Comparison of ENCODE assay signal across 2 cellular contexts in the genomic region with DNA sequence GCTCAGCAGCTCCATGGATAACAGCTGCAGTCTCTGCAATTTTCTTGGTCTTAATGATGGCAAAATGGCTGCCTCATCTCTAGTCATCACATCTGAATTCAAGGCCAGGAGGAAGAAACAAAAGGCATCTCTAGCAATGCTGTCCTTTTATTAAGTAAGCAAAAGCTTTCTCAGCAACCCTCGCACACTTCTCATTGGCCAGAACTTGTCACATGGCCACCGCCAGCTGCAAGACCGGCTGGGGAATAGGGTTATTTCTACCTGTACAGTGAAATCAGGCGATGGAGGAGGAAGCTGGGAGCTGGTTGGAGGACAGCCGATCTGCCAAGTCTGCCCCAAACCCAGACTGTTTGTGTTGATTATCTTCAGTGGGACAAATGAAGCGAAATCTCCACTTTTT.
TF ChIP-seq lines count a peak whose summit lies in the region.

No MANE protein-coding gene starts in this region.

TF ChIP-seq in WTC11, 78 proteins besides CTCF, POLR2A, EP300 and RAD21 (continues in another document):
- TF ChIP-seq KAT7 (CRISPR knock-in tag; IDR thresholded peaks at IDR 0.05; ENCODE audit: borderline replicate concordance), result no peak
- TF ChIP-seq, protein P1, sequence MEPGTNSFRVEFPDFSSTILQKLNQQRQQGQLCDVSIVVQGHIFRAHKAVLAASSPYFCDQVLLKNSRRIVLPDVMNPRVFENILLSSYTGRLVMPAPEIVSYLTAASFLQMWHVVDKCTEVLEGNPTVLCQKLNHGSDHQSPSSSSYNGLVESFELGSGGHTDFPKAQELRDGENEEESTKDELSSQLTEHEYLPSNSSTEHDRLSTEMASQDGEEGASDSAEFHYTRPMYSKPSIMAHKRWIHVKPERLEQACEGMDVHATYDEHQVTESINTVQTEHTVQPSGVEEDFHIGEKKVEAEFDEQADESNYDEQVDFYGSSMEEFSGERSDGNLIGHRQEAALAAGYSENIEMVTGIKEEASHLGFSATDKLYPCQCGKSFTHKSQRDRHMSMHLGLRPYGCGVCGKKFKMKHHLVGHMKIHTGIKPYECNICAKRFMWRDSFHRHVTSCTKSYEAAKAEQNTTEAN (CRISPR knock-in tag; IDR thresholded peaks at IDR 0.05), result no peak
- no peak for TF ChIP-seq ZNF317 (CRISPR knock-in tag; IDR thresholded peaks at IDR 0.05; ENCODE audit: borderline replicate concordance, low read depth)
- TF ChIP-seq NFATC4 (CRISPR knock-in tag; IDR thresholded peaks at IDR 0.05), result no peak
- TF ChIP-seq, protein P2, sequence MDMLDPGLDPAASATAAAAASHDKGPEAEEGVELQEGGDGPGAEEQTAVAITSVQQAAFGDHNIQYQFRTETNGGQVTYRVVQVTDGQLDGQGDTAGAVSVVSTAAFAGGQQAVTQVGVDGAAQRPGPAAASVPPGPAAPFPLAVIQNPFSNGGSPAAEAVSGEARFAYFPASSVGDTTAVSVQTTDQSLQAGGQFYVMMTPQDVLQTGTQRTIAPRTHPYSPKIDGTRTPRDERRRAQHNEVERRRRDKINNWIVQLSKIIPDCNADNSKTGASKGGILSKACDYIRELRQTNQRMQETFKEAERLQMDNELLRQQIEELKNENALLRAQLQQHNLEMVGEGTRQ (CRISPR knock-in tag; IDR thresholded peaks at IDR 0.05), result peak; percentile 75
- no peak for TF ChIP-seq IRF2 (CRISPR knock-in tag; IDR thresholded peaks at IDR 0.05; ENCODE audit: borderline replicate concordance, low read depth)
- TF ChIP-seq, protein P3, sequence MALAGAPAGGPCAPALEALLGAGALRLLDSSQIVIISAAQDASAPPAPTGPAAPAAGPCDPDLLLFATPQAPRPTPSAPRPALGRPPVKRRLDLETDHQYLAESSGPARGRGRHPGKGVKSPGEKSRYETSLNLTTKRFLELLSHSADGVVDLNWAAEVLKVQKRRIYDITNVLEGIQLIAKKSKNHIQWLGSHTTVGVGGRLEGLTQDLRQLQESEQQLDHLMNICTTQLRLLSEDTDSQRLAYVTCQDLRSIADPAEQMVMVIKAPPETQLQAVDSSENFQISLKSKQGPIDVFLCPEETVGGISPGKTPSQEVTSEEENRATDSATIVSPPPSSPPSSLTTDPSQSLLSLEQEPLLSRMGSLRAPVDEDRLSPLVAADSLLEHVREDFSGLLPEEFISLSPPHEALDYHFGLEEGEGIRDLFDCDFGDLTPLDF (CRISPR knock-in tag; IDR thresholded peaks at IDR 0.05), result no peak
- TF ChIP-seq RORB (CRISPR knock-in tag; IDR thresholded peaks at IDR 0.05), result no peak
- TF ChIP-seq, protein P4, sequence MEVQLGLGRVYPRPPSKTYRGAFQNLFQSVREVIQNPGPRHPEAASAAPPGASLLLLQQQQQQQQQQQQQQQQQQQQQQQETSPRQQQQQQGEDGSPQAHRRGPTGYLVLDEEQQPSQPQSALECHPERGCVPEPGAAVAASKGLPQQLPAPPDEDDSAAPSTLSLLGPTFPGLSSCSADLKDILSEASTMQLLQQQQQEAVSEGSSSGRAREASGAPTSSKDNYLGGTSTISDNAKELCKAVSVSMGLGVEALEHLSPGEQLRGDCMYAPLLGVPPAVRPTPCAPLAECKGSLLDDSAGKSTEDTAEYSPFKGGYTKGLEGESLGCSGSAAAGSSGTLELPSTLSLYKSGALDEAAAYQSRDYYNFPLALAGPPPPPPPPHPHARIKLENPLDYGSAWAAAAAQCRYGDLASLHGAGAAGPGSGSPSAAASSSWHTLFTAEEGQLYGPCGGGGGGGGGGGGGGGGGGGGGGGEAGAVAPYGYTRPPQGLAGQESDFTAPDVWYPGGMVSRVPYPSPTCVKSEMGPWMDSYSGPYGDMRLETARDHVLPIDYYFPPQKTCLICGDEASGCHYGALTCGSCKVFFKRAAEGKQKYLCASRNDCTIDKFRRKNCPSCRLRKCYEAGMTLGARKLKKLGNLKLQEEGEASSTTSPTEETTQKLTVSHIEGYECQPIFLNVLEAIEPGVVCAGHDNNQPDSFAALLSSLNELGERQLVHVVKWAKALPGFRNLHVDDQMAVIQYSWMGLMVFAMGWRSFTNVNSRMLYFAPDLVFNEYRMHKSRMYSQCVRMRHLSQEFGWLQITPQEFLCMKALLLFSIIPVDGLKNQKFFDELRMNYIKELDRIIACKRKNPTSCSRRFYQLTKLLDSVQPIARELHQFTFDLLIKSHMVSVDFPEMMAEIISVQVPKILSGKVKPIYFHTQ (CRISPR knock-in tag; IDR thresholded peaks at IDR 0.05), result no peak
- TF ChIP-seq, protein P5, sequence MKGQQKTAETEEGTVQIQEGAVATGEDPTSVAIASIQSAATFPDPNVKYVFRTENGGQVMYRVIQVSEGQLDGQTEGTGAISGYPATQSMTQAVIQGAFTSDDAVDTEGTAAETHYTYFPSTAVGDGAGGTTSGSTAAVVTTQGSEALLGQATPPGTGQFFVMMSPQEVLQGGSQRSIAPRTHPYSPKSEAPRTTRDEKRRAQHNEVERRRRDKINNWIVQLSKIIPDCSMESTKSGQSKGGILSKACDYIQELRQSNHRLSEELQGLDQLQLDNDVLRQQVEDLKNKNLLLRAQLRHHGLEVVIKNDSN (CRISPR knock-in tag; IDR thresholded peaks at IDR 0.05), result peak; percentile 38; the same call in 1 of the 2 replicates
- TF ChIP-seq SMAD4 (CRISPR knock-in tag; IDR thresholded peaks at IDR 0.05), result no peak
- TF ChIP-seq, protein P6, sequence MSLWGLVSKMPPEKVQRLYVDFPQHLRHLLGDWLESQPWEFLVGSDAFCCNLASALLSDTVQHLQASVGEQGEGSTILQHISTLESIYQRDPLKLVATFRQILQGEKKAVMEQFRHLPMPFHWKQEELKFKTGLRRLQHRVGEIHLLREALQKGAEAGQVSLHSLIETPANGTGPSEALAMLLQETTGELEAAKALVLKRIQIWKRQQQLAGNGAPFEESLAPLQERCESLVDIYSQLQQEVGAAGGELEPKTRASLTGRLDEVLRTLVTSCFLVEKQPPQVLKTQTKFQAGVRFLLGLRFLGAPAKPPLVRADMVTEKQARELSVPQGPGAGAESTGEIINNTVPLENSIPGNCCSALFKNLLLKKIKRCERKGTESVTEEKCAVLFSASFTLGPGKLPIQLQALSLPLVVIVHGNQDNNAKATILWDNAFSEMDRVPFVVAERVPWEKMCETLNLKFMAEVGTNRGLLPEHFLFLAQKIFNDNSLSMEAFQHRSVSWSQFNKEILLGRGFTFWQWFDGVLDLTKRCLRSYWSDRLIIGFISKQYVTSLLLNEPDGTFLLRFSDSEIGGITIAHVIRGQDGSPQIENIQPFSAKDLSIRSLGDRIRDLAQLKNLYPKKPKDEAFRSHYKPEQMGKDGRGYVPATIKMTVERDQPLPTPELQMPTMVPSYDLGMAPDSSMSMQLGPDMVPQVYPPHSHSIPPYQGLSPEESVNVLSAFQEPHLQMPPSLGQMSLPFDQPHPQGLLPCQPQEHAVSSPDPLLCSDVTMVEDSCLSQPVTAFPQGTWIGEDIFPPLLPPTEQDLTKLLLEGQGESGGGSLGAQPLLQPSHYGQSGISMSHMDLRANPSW (CRISPR knock-in tag; conservative IDR thresholded peaks at IDR 0.05; ENCODE audit: low read depth), result no peak

TF ChIP-seq in K562, 482 proteins besides CTCF, POLR2A, EP300 and RAD21:
- TF ChIP-seq, protein P7, sequence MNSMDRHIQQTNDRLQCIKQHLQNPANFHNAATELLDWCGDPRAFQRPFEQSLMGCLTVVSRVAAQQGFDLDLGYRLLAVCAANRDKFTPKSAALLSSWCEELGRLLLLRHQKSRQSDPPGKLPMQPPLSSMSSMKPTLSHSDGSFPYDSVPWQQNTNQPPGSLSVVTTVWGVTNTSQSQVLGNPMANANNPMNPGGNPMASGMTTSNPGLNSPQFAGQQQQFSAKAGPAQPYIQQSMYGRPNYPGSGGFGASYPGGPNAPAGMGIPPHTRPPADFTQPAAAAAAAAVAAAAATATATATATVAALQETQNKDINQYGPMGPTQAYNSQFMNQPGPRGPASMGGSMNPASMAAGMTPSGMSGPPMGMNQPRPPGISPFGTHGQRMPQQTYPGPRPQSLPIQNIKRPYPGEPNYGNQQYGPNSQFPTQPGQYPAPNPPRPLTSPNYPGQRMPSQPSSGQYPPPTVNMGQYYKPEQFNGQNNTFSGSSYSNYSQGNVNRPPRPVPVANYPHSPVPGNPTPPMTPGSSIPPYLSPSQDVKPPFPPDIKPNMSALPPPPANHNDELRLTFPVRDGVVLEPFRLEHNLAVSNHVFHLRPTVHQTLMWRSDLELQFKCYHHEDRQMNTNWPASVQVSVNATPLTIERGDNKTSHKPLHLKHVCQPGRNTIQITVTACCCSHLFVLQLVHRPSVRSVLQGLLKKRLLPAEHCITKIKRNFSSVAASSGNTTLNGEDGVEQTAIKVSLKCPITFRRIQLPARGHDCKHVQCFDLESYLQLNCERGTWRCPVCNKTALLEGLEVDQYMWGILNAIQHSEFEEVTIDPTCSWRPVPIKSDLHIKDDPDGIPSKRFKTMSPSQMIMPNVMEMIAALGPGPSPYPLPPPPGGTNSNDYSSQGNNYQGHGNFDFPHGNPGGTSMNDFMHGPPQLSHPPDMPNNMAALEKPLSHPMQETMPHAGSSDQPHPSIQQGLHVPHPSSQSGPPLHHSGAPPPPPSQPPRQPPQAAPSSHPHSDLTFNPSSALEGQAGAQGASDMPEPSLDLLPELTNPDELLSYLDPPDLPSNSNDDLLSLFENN (IDR thresholded peaks at IDR 0.05; ENCODE audit: low read depth in 2 of 2, low read length in 2 of 2), result no peak
- TF ChIP-seq RAD51 (IDR thresholded peaks at IDR 0.05; ENCODE audit: borderline replicate concordance, low read depth) (0 out of 2 replicates have a peak, but pooled peaks have one; percentile 10), CBX2 (IDR thresholded peaks at IDR 0.05; ENCODE audit: insufficient read depth, low read length, poor library complexity, severe bottlenecking) (no peak), ZNF586 (CRISPR knock-in tag; conservative IDR thresholded peaks at IDR 0.05) (no peak), NFYB (IDR thresholded peaks at IDR 0.05; ENCODE audit: extremely low read depth, insufficient read length) (peak; percentile 46)
- TF ChIP-seq, protein P2 (CRISPR knock-in tag; IDR thresholded peaks at IDR 0.05), result peak; percentile 60
- TF ChIP-seq, protein P8, sequence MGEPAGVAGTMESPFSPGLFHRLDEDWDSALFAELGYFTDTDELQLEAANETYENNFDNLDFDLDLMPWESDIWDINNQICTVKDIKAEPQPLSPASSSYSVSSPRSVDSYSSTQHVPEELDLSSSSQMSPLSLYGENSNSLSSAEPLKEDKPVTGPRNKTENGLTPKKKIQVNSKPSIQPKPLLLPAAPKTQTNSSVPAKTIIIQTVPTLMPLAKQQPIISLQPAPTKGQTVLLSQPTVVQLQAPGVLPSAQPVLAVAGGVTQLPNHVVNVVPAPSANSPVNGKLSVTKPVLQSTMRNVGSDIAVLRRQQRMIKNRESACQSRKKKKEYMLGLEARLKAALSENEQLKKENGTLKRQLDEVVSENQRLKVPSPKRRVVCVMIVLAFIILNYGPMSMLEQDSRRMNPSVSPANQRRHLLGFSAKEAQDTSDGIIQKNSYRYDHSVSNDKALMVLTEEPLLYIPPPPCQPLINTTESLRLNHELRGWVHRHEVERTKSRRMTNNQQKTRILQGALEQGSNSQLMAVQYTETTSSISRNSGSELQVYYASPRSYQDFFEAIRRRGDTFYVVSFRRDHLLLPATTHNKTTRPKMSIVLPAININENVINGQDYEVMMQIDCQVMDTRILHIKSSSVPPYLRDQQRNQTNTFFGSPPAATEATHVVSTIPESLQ (CRISPR knock-in tag; IDR thresholded peaks at IDR 0.05), result no peak
- TF ChIP-seq, protein P5 (CRISPR knock-in tag; IDR thresholded peaks at IDR 0.05), result peak; percentile 43; the same call in 1 of the 2 replicates
